In genomic region chr22:27798526-27799333, GRCh38 we compare ENCODE assay signal across 2 cellular contexts.
TF ChIP-seq lines count a peak whose summit lies in the region.

No MANE protein-coding gene starts in this region.

TF ChIP-seq in neural cell, 6 proteins besides CTCF, POLR2A, EP300 and RAD21:
- TF ChIP-seq TAF1 (IDR thresholded peaks at IDR 0.05; ENCODE audit: low read depth) = no peak
- no peak for TF ChIP-seq SMC3 (conservative IDR thresholded peaks at IDR 0.05; ENCODE audit: poor library complexity)
- TF ChIP-seq REST (IDR thresholded peaks at IDR 0.05; ENCODE audit: borderline replicate concordance) = no peak
- TF ChIP-seq POLR2AphosphoS5 (IDR thresholded peaks at IDR 0.05) = no peak
- TF ChIP-seq EZH2 (IDR thresholded peaks at IDR 0.05; ENCODE audit: borderline replicate concordance, insufficient read depth, low read length, poor library complexity, severe bottlenecking) = no peak
- no peak for TF ChIP-seq MXI1 (conservative IDR thresholded peaks at IDR 0.05; ENCODE audit: poor library complexity, severe bottlenecking)

TF ChIP-seq in HepG2, 621 proteins besides CTCF, POLR2A, EP300 and RAD21:
- TF ChIP-seq SP4 (CRISPR knock-in tag; IDR thresholded peaks at IDR 0.05) = no peak
- no peak for TF ChIP-seq ZNF549 (CRISPR knock-in tag; IDR thresholded peaks at IDR 0.05)
- no peak for TF ChIP-seq ZEB1 (IDR thresholded peaks at IDR 0.05; ENCODE audit: insufficient replicate concordance, low read depth)
- no peak for TF ChIP-seq ZNF597 (CRISPR knock-in tag; IDR thresholded peaks at IDR 0.05)
- TF ChIP-seq ZFP90 (CRISPR knock-in tag; IDR thresholded peaks at IDR 0.05; ENCODE audit: borderline replicate concordance) = no peak
- no peak for TF ChIP-seq NFATC3 (CRISPR knock-in tag; IDR thresholded peaks at IDR 0.05)
